In genomic region chr1:187091666-187092065, GRCh38 we compare ENCODE assay signal across 23 cellular contexts.
DNase-seq lines count a peak whose midpoint lies in the region; ATAC-seq, FAIRE-seq and TF ChIP-seq lines count a peak whose summit lies in the region.
"Had no signal": no experiment of that assay in that cellular context is flagged by ENCODE, and none has a peak within 500 bp of the region (broad histone marks: within the 10 kb centered on the region; RNA-seq: fewer than 3 reads in every experiment).

No MANE protein-coding gene starts in this region.

- H2AK9ac ChIP-seq in IMR-90 (replicated peaks; ENCODE audit: low read depth, low read length, poor library complexity): no peak overlapping the region

- TF ChIP-seq POLR2A in IMR-90 (IDR thresholded peaks at IDR 0.05; ENCODE audit: low read depth, low read length): no peak

- H2AK5ac ChIP-seq in IMR-90 (ENCODE audit: low read depth, low read length): no peak overlapping the region

- H3K23ac ChIP-seq in IMR-90 (ENCODE audit: low read depth, low read length): no peak overlapping the region

- H4K91ac ChIP-seq in IMR-90 (ENCODE audit: insufficient read depth, low read depth, low read length): no peak overlapping the region

- no peak overlapping the region for H2AFZ ChIP-seq in IMR-90 (replicated peaks; ENCODE audit: low read length, poor library complexity)
- no peak overlapping the region for H2AFZ ChIP-seq in astrocyte (ENCODE audit: low read depth, low read length)

- H3K9ac ChIP-seq in IMR-90 (ENCODE audit: low read depth, low read length): no peak overlapping the region
- H3K9ac ChIP-seq in astrocyte (ENCODE audit: low read length): no peak overlapping the region

- no peak overlapping the region for H3K4me3 ChIP-seq in IMR-90 (ENCODE audit: insufficient read depth, low read depth, low read length)
- H3K4me3 ChIP-seq in astrocyte (ENCODE audit: insufficient read depth, low read depth, low read length): no peak overlapping the region
- H3K4me3 ChIP-seq: Peyer's patch, right atrium auricular region, stomach, transverse colon had no signal

- intact Hi-C loops in IMR-90 (cut with micrococcal nuclease) (no loop called here), natural killer cell (cut with micrococcal nuclease) (no loop called here)

- dilution Hi-C loops in IMR-90 (cut with HindIII; ENCODE audit: low sequenced_read_pairs, unreplicated experiment): no loop called here

- H3K14ac ChIP-seq in IMR-90 (replicated peaks; ENCODE audit: low read depth, low read length): no peak overlapping the region

- H2BK15ac ChIP-seq in IMR-90 (ENCODE audit: low read depth, low read length): no peak overlapping the region

- H3K4me1 Mint-ChIP-seq in astrocyte (ENCODE audit: low read depth, unreplicated experiment) (no peaks in the 10 kb centered on the region), natural killer cell (peaks cover 8 to 9% of the 10 kb centered on the region in 2 donors)

- ATAC-seq in IMR-90 (ENCODE audit: low read depth): peak; percentile 37
- ATAC-seq in natural killer cell: no peak
- ATAC-seq in GM19467 (IDR thresholded peaks at IDR 0.05; ENCODE audit: unreplicated experiment): no peak

- H4K5ac ChIP-seq in IMR-90 (ENCODE audit: low read depth, low read length): no peak overlapping the region

- H3K27me3 Mint-ChIP-seq in astrocyte (ENCODE audit: low read depth, unreplicated experiment) (no peaks in the 10 kb centered on the region), natural killer cell (ENCODE audit: low read depth in 2 of 2) (no peaks in the 10 kb centered on the region)
- H3K27me3 Mint-ChIP-seq: activated naive CD8-positive, alpha-beta T cell treated with anti-CD3 and anti-CD28 coated beads, Interleukin-2, amount 10 ng/mL, durations not matched to agents 7 days and 5 days; dendritic cell treated with granulocyte-macrophage colony-stimulating factor and Interleukin-4, amounts not matched to agents 40 ng/mL and 50 ng/mL, for 4 days had no signal

- POLR2A ChIA-PET in IMR-90 (lab: Charles Lee; ENCODE audit: unreplicated experiment): no interaction called here

- H3K36me3 ChIP-seq in IMR-90 (ENCODE audit: control insufficient read depth, insufficient read depth, low read length): no peaks in the 10 kb centered on the region
- no peaks in the 10 kb centered on the region for H3K36me3 ChIP-seq in astrocyte (ENCODE audit: insufficient read depth, low read length)
- H3K36me3 ChIP-seq: Peyer's patch, right atrium auricular region, stomach, transverse colon had no signal

- FAIRE-seq in astrocyte (lab: Jason Lieb, UNC): no peak
- FAIRE-seq: D721Med, endothelial cell of umbilical vein, frontal cortex, HTR-8/SVneo, kidney had no signal

- H3K4me3 Mint-ChIP-seq in astrocyte (ENCODE audit: unreplicated experiment) (no peak overlapping the region), natural killer cell (peak overlapping the region; percentile 2)
- H3K4me3 Mint-ChIP-seq: dendritic cell treated with granulocyte-macrophage colony-stimulating factor and Interleukin-4, amounts not matched to agents 40 ng/mL and 50 ng/mL, for 4 days had no signal

- no peaks in the 10 kb centered on the region for H3K4me1 ChIP-seq in IMR-90 (ENCODE audit: control insufficient read depth, insufficient read depth, low read length)
- no peaks in the 10 kb centered on the region for H3K4me1 ChIP-seq in astrocyte (ENCODE audit: insufficient read depth, low read length)
- H3K4me1 ChIP-seq: Peyer's patch, right atrium auricular region, stomach, transverse colon had no signal

- H2BK120ac ChIP-seq in IMR-90 (ENCODE audit: low read depth, low read length): no peak overlapping the region

- H3K36me3 Mint-ChIP-seq in astrocyte (ENCODE audit: low read depth, unreplicated experiment): no peaks in the 10 kb centered on the region
- H3K36me3 Mint-ChIP-seq in natural killer cell: peaks cover 7% of the 10 kb centered on the region

- H3K18ac ChIP-seq in IMR-90 (ENCODE audit: low read depth, low read length): no peak overlapping the region

- no TSS peak for BruUV-seq in IMR-90 (replicated peaks; lab: Mats Ljungman, UMichigan)

- no peaks in the 10 kb centered on the region for H4K20me1 ChIP-seq in IMR-90 (ENCODE audit: insufficient read depth, low read length)
- no peaks in the 10 kb centered on the region for H4K20me1 ChIP-seq in astrocyte (ENCODE audit: insufficient read depth, low read length)

- H3K27ac ChIP-seq in IMR-90 (ENCODE audit: insufficient read depth, low read length) (no peak overlapping the region), astrocyte (ENCODE audit: low read depth, low read length) (no peak overlapping the region)
- H3K27ac ChIP-seq: Peyer's patch, right atrium auricular region, stomach, transverse colon had no signal

- H3K56ac ChIP-seq in IMR-90 (ENCODE audit: extremely low read depth, insufficient read depth, low read length): no peak overlapping the region

- H3K4ac ChIP-seq in IMR-90 (ENCODE audit: low read depth, low read length): no peak overlapping the region

- no peaks in the 10 kb centered on the region for H3K9me1 ChIP-seq in IMR-90 (ENCODE audit: insufficient read depth, low read length)

- no peak overlapping the region for H2BK20ac ChIP-seq in IMR-90 (ENCODE audit: low read depth, low read length)

- no peaks in the 10 kb centered on the region for H3K79me2 ChIP-seq in astrocyte (ENCODE audit: insufficient read depth, low read length)

- H2BK5ac ChIP-seq in IMR-90 (ENCODE audit: low read depth, low read length, poor library complexity, severe bottlenecking): no peak overlapping the region

- H3K27me3 ChIP-seq in IMR-90 (ENCODE audit: control insufficient read depth, insufficient read depth, low read length): no peaks in the 10 kb centered on the region
- H3K27me3 ChIP-seq in astrocyte (ENCODE audit: insufficient read depth, low read length): no peaks in the 10 kb centered on the region
- H3K27me3 ChIP-seq: Peyer's patch, right atrium auricular region, stomach, transverse colon had no signal

- DNase-seq in DMS53 treated with DMSO at 0.1 percent for 48 hours (lab: John Stamatoyannopoulos, UW; ENCODE audit: unreplicated experiment) (peak; percentile 3), IMR-90 (peak; percentile 54), astrocyte (ENCODE audit: low read depth) (peak; percentile 5), natural killer cell (no peak), DMS 273 treated with DMSO at 0.1 percent for 48 hours (lab: John Stamatoyannopoulos, UW) (no peak), kidney glomerular epithelial cell (lab: John Stamatoyannopoulos, UW) (no peak)
- DNase-seq: activated CD4-positive, CD25-positive, alpha-beta regulatory T cell; activated naive CD8-positive, alpha-beta T cell treated with anti-CD3 and anti-CD28 coated beads, Interleukin-2, amount 10 ng/mL, durations not matched to agents 7 days and 5 days; activated T-cell treated with anti-CD3 and anti-CD28 coated beads, Interleukin-2, amount 50 U/mL, for 48 hours; GDM1; GOT3; kidney; NCI-H1930; stomach; transverse colon had no signal

- in situ Hi-C loops in IMR-90 (cut with MboI; ENCODE audit: low sequenced_read_pairs): no loop called here

- CTCF ChIA-PET in IMR-90 (lab: Yijun Ruan, JAX): no interaction called here

- no peak overlapping the region for H3K4me2 ChIP-seq in IMR-90 (ENCODE audit: low read depth, low read length)
- H3K4me2 ChIP-seq in astrocyte (ENCODE audit: low read length): no peak overlapping the region

- peaks cover 3% of the 10 kb centered on the region for H3K9me3 Mint-ChIP-seq in astrocyte (ENCODE audit: unreplicated experiment)
- peaks cover 11 to 16% of the 10 kb centered on the region in 2 donors for H3K9me3 Mint-ChIP-seq in natural killer cell

- H3K27ac Mint-ChIP-seq in astrocyte (ENCODE audit: unreplicated experiment) (no peak overlapping the region), natural killer cell (no peak overlapping the region)
- H3K27ac Mint-ChIP-seq: dendritic cell treated with granulocyte-macrophage colony-stimulating factor and Interleukin-4, amounts not matched to agents 40 ng/mL and 50 ng/mL, for 4 days had no signal

- TF ChIP-seq CTCF in IMR-90 (conservative IDR thresholded peaks at IDR 0.05; ENCODE audit: low read depth, low read length): no peak
- TF ChIP-seq CTCF in astrocyte (IDR thresholded peaks at IDR 0.05; ENCODE audit: insufficient read depth, low read depth, low read length): no peak
- no peak for TF ChIP-seq CTCF in natural killer cell (IDR thresholded peaks at IDR 0.05)

- H4K8ac ChIP-seq in IMR-90 (ENCODE audit: low read depth in 2 of 2, low read length in 2 of 2): no peak overlapping the region

- H3K9me3 ChIP-seq in IMR-90 (ENCODE audit: control insufficient read depth, insufficient read depth, low read length) (no peaks in the 10 kb centered on the region), astrocyte (ENCODE audit: insufficient read depth, low read depth, low read length) (no peaks in the 10 kb centered on the region)
- H3K9me3 ChIP-seq: Peyer's patch, right atrium auricular region, transverse colon had no signal

- TF ChIP-seq RAD21 in IMR-90 (IDR thresholded peaks at IDR 0.05; ENCODE audit: low read length): no peak

- no peaks in the 10 kb centered on the region for H3K79me1 ChIP-seq in IMR-90 (ENCODE audit: low read depth in 1 of 2, low read length in 2 of 2)

TF ChIP-seq in IMR-90, 13 proteins besides CTCF, POLR2A, EP300 and RAD21:
- no peak for TF ChIP-seq ELK1 (IDR thresholded peaks at IDR 0.05; ENCODE audit: borderline replicate concordance, low read depth, low read length)

Comparison
In these comparisons a context has a peak if more than half of its experiments do, and no peak if none do; other contexts are left out.
1. DNase-seq: peak in DMS53 treated with DMSO at 0.1 percent for 48 hours (single experiment), IMR-90 (single experiment) and astrocyte (single experiment); none in natural killer cell (single experiment), DMS 273 treated with DMSO at 0.1 percent for 48 hours (single experiment) and kidney glomerular epithelial cell (single experiment).